In the genomic region with DNA sequence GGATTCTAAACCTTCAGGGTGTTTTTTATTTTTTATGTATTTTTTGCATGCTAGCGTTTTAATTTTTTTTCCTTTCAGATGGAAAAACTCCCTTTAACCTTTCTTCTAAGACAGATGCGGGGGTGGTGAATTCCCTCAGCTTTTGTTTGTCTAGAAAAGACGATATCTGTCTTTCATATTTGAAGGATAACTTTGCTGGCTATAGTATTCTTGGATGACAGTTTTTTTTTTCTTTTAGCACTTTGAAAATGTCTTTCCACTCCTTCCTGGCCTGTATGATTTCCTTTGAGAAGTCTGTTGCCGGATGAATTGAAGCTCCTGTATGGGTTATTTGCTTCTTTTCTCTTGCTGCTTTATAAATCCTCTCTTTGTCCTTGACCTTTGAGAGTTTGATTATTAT, we compare ENCODE assay signal across 31 cellular contexts.
"Had no signal": no experiment of that assay in that cellular context is flagged by ENCODE, and none has a peak within 500 bp of the region (broad histone marks: within the 10 kb centered on the region; RNA-seq: fewer than 3 reads in every experiment).

No MANE protein-coding gene starts in this region.

- H3K27ac ChIP-seq: adrenal gland, ascending aorta, body of pancreas, brain microvascular endothelial cell, breast epithelium, cardiac muscle cell had no signal

- H3K9me3 ChIP-seq: body of pancreas had no signal

- H3K4me1 ChIP-seq: adrenal gland, ascending aorta, body of pancreas, breast epithelium had no signal

- DNase-seq: activated effector memory CD4-positive, alpha-beta T cell treated with anti-CD3 and anti-CD28 coated beads, Interleukin-2, amount 50 U/mL, for 16 hours; activated effector memory CD4-positive, alpha-beta T cell treated with Interleukin-2 at 50 U/mL for 16 hours; activated gamma-delta T cell; activated gamma-delta T cell treated with Interleukin-2 at 50 U/mL for 16 hours; activated naive CD4-positive, alpha-beta T cell; activated naive CD4-positive, alpha-beta T cell treated with anti-CD3 and anti-CD28 coated beads for 36 hours; activated naive CD4-positive, alpha-beta T cell treated with anti-CD3 and anti-CD28 coated beads, Interleukin-2, amount 10 ng/mL, durations not matched to agents 7 days and 5 days; activated naive CD4-positive, alpha-beta T cell treated with anti-CD3 and anti-CD28 coated beads, Interleukin-2, amount 50 U/mL, for 16 hours; activated naive CD4-positive, alpha-beta T cell treated with Interleukin-2 at 50 U/mL for 16 hours; activated naive CD8-positive, alpha-beta T cell treated with anti-CD3 and anti-CD28 coated beads for 36 hours; activated naive CD8-positive, alpha-beta T cell treated with anti-CD3 and anti-CD28 coated beads, Interleukin-2, amount 10 ng/mL, durations not matched to agents 7 days and 5 days; activated naive CD8-positive, alpha-beta T cell treated with anti-CD3 and anti-CD28 coated beads, Interleukin-2, amount 50 U/mL, for 24 hours; activated T-cell treated with anti-CD3 and anti-CD28 coated beads, Interleukin-2, amount 50 U/mL, for 24 hours; activated T-cell treated with anti-CD3 and anti-CD28 coated beads, Interleukin-2, amount 50 U/mL, for 4 hours; activated T-cell treated with anti-CD3 and anti-CD28 coated beads, Interleukin-2, amount 50 U/mL, for 48 hours; activated T-cell treated with anti-CD3 and anti-CD28 coated beads, Interleukin-2, amount 50 U/mL, for 72 hours; amniotic stem cell; amygdala; anterior cingulate cortex; aorta; body of pancreas; brain microvascular endothelial cell; caudate nucleus; central memory CD4-positive, alpha-beta T cell; cerebellar nuclear complex had no signal

- H3K36me3 ChIP-seq: adrenal gland, ascending aorta, brain microvascular endothelial cell, breast epithelium, cardiac muscle cell had no signal

- ATAC-seq: activated naive CD4-positive, alpha-beta T cell treated with anti-CD3 and anti-CD28 coated beads, Interleukin-2, amount 50 U/mL, for 72 hours; activated naive CD8-positive, alpha-beta T cell treated with anti-CD3 and anti-CD28 coated beads, Interleukin-2, amount 50 U/mL, for 24 hours; activated T-cell treated with anti-CD3 and anti-CD28 coated beads, Interleukin-2, amount 50 U/mL, for 4 hours; activated T-cell treated with anti-CD3 and anti-CD28 coated beads, Interleukin-2, amount 50 U/mL, for 72 hours; activated T-helper 17 cell treated with anti-CD3 and anti-CD28 coated beads, Interleukin-2, amount 50 U/mL, for 72 hours; body of pancreas had no signal

- H3K4me3 ChIP-seq: adrenal gland, ascending aorta, body of pancreas, breast epithelium, cardiac muscle cell had no signal
